ENCODE assay signal across 27 cellular contexts in genomic region chr11:70186936-70187335, GRCh38.
"Had no signal": no experiment of that assay in that cellular context is flagged by ENCODE, and none has a peak within 500 bp of the region (broad histone marks: within the 10 kb centered on the region; RNA-seq: fewer than 3 reads in every experiment).

No MANE protein-coding gene starts in this region.

- H3K27me3 ChIP-seq: neural progenitor cell, ovary, right atrium auricular region, right lobe of liver, thyroid gland, upper lobe of left lung, vagina had no signal

- ATAC-seq: naive thymus-derived CD4-positive, alpha-beta T cell; natural killer cell; psoas muscle; right lobe of liver; stimulated activated effector memory CD8-positive, alpha-beta T cell treated with anti-CD3 and anti-CD28 coated beads, Interleukin-12 subunit alpha, Interleukin-12 subunit beta, amount 100 ng/mL, for 72 hours; stimulated activated naive B cell treated with anti-CD40 and anti-IgM and Interleukin-4, amounts not matched to agents 10 μg/mL and 1 μg/mL and 100 μg/mL, for 72 hours had no signal

- H3K79me2 ChIP-seq: parathyroid adenoma had no signal

- H3K4me2 ChIP-seq: neural progenitor cell had no signal

- H3K36me3 ChIP-seq: neural progenitor cell, neutrophil, ovary, right atrium auricular region, sigmoid colon, tibial nerve, upper lobe of left lung, vagina had no signal

- H3K4me1 ChIP-seq: neural progenitor cell, psoas muscle, right atrium auricular region, right lobe of liver, thyroid gland, upper lobe of left lung had no signal

- H3K9ac ChIP-seq: neural progenitor cell, parathyroid adenoma had no signal

- H2AFZ ChIP-seq: neural progenitor cell, parathyroid adenoma had no signal

- H3K4me3 ChIP-seq: neural progenitor cell, ovary, psoas muscle, right atrium auricular region, right lobe of liver, sigmoid colon, stomach, thoracic aorta, thyroid gland, tibial nerve, upper lobe of left lung, vagina had no signal

- H3K9me3 ChIP-seq: neutrophil, ovary, psoas muscle, right atrium auricular region, right lobe of liver, sigmoid colon, stomach, thoracic aorta, thyroid gland, tibial nerve, upper lobe of left lung, vagina had no signal

- H3K27ac ChIP-seq: neural progenitor cell, neutrophil, ovary, parathyroid adenoma, psoas muscle, right atrium auricular region, right lobe of liver, sigmoid colon, stomach, thyroid gland, tibial nerve, upper lobe of left lung, vagina had no signal

- DNase-seq: naive thymus-derived CD4-positive, alpha-beta T cell; natural killer cell; nucleus accumbens; ovary; psoas muscle; retina; right lobe of liver; sigmoid colon; small intestine; stimulated activated CD4-positive, alpha-beta T cell treated with anti-CD3 and anti-CD28 coated beads, Interleukin-15, amount 100 ng/mL, for 24 hours; stimulated activated CD4-positive, alpha-beta T cell treated with anti-CD3 and anti-CD28 coated beads, Interleukin-2, amount 100 ng/mL, for 24 hours; stimulated activated CD4-positive, alpha-beta T cell treated with anti-CD3 and anti-CD28 coated beads, Interleukin-2, amount 100 ng/mL, for 48 hours; stimulated activated CD4-positive, alpha-beta T cell treated with anti-CD3 and anti-CD28 coated beads, Interleukin-4, amount 100 ng/mL, for 24 hours; stimulated activated naive B cell treated with anti-CD40 and anti-IgM and Interleukin-4, amounts not matched to agents 10 μg/mL and 1 μg/mL and 100 μg/mL, for 72 hours; stimulated activated naive CD4-positive, alpha-beta T cell treated with Interleukin-2 at 50 U/mL for 16 hours; stomach; thyroid gland; trophoblast cell; upper lobe of left lung had no signal
